ENCODE assay signal across 13 cellular contexts in the genomic region with DNA sequence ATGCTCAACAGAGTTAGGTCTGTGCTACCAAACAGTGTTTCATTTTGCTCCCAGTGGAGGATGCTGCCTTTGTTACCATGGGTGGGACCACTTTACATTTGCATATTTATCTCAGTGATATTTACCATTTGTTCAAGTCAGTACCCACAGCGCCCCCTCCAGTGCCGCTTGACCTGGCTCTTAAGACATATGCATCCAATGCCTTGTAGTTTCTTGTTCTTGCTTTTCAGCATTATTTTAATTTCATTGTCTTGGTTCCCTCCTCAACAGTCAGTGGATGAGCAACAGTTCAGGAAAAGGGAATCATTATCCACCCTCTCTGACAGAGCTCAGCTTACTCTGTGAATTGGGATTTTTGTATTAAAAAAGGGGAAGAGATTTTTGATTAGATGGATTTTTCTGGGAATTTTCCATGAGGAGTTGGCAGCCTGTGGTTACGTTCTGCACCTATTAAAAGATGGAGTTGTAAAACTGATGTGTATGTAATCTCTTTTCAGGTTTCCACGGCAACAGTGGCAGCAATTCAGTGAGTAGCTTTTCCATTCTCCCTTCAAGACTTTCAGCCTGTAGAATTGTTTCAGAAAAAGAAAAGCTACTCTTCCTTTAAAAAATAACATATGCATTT.
DNase-seq lines count a peak whose midpoint lies in the region; ATAC-seq and TF ChIP-seq lines count a peak whose summit lies in the region.
"Had no signal": no experiment of that assay in that cellular context is flagged by ENCODE, and none has a peak within 500 bp of the region (broad histone marks: within the 10 kb centered on the region; RNA-seq: fewer than 3 reads in every experiment).

No MANE protein-coding gene starts in this region.

- H3K27me3 ChIP-seq in H9 (ENCODE audit: insufficient read depth, low read length) (no peaks in the 10 kb centered on the region), neuron (ENCODE audit: insufficient read depth, low read length) (no peaks in the 10 kb centered on the region)
- H3K27me3 ChIP-seq in naive thymus-derived CD4-positive, alpha-beta T cell (ENCODE audit: control insufficient read depth in 2 of 2, insufficient read depth in 2 of 2, low read length in 2 of 2): no peaks in the 10 kb centered on the region
- H3K27me3 ChIP-seq: right atrium auricular region had no signal

- no peak overlapping the region for H3K27ac ChIP-seq in H9 (ENCODE audit: insufficient read length, low read depth, low read length)
- no peak overlapping the region for H3K27ac ChIP-seq in naive thymus-derived CD4-positive, alpha-beta T cell (ENCODE audit: low read depth, low read length)
- H3K27ac ChIP-seq: right atrium auricular region had no signal

- TF ChIP-seq CTCF in H9 (conservative IDR thresholded peaks at IDR 0.05): peak; percentile 59; the same call in 2 of the 3 replicates

- H2AFZ ChIP-seq in H9 (ENCODE audit: low read length) (no peak overlapping the region), neuron (ENCODE audit: low read depth, low read length) (peak overlapping the region; percentile 51)

- H4K91ac ChIP-seq in H9 (ENCODE audit: insufficient read length, low read depth, low read length): no peak overlapping the region

- H3K18ac ChIP-seq in H9 (ENCODE audit: insufficient read length, low read depth, low read length): no peak overlapping the region

- intact Hi-C loops in naive thymus-derived CD4-positive, alpha-beta T cell (cut with micrococcal nuclease): no loop called here

- H4K5ac ChIP-seq in H9 (ENCODE audit: insufficient read length, low read depth, low read length): no peak overlapping the region

- no peaks in the 10 kb centered on the region for H4K20me1 ChIP-seq in H9 (ENCODE audit: control insufficient read depth, insufficient read depth, insufficient read length)

- no peak overlapping the region for H3K27ac Mint-ChIP-seq in H9
- H3K27ac Mint-ChIP-seq in naive thymus-derived CD4-positive, alpha-beta T cell: no peak overlapping the region

- H3K79me2 ChIP-seq in H9 (ENCODE audit: insufficient read depth, low read length): no peaks in the 10 kb centered on the region

- no peak overlapping the region for H3K14ac ChIP-seq in H9 (ENCODE audit: insufficient read depth, low read length)

- DNase-seq in H9 (peak; percentile 55), NCI-H524 (lab: John Stamatoyannopoulos, UW) (peak; percentile 38 to 62), cerebellar cortex (ENCODE audit: low spot score) (peak; percentile 38), COR-L47 (lab: John Stamatoyannopoulos, UW) (no peak), KBM-7 (no peak)
- DNase-seq in naive thymus-derived CD4-positive, alpha-beta T cell: no peak
- DNase-seq: activated CD4-positive, CD25-positive, alpha-beta regulatory T cell; activated T-cell treated with anti-CD3 and anti-CD28 coated beads, Interleukin-2, amount 50 U/mL, for 48 hours; aorta; NCI-H2107 had no signal

- H3K9ac ChIP-seq in H9 (ENCODE audit: extremely low read depth, insufficient read length, low read length): no peak overlapping the region

- H4K8ac ChIP-seq in H9 (replicated peaks; ENCODE audit: insufficient read length, low read depth, low read length): no peak overlapping the region

- H3K9me3 Mint-ChIP-seq in H9: peaks cover 3 to 9% of the 10 kb centered on the region in 2 experiments; a peak in 2 of 5 replicates
- peaks cover 0 to 2% (median 0%) of the 10 kb centered on the region in 11 donors for H3K9me3 Mint-ChIP-seq in naive thymus-derived CD4-positive, alpha-beta T cell

- POLR2A ChIA-PET in naive thymus-derived CD4-positive, alpha-beta T cell (lab: Charles Lee): no interaction called here

- no peak overlapping the region for H3T11ph ChIP-seq in H9 (ENCODE audit: low read length)

- H3K79me1 ChIP-seq in H9 (ENCODE audit: insufficient read depth, low read depth, low read length, poor library complexity, severe bottlenecking): no peaks in the 10 kb centered on the region

- WGBS in H9 (ENCODE audit: extremely low coverage, insufficient read length, low lambda C conversion rate): no CpG with 5 or more reads among the region's 4 CpGs

- no peak for ATAC-seq in naive thymus-derived CD4-positive, alpha-beta T cell
- ATAC-seq: GM12878 had no signal

- no peak overlapping the region for H3K56ac ChIP-seq in H9 (ENCODE audit: insufficient read length, low read depth, low read length)

- H3K9me3 ChIP-seq in H9 (ENCODE audit: control insufficient read depth, low read depth, low read length) (no peaks in the 10 kb centered on the region), neuron (ENCODE audit: low read length) (no peaks in the 10 kb centered on the region)
- H3K9me3 ChIP-seq in naive thymus-derived CD4-positive, alpha-beta T cell (ENCODE audit: control insufficient read depth in 2 of 3, low read length in 3 of 3): no peaks in the 10 kb centered on the region

- H3K4me1 Mint-ChIP-seq in H9: peaks cover 7 to 14% of the 10 kb centered on the region in 2 experiments
- peaks cover 0 to 2% (median 0%) of the 10 kb centered on the region in 7 donors for H3K4me1 Mint-ChIP-seq in naive thymus-derived CD4-positive, alpha-beta T cell

- no peak overlapping the region for H2BK120ac ChIP-seq in H9 (ENCODE audit: low read depth, low read length, poor library complexity, severe bottlenecking)

- no peak overlapping the region for H2BK15ac ChIP-seq in H9 (ENCODE audit: low read depth, low read length)

- CTCF ChIA-PET in naive thymus-derived CD4-positive, alpha-beta T cell (lab: Charles Lee): interaction anchor here (0.7 to 0.9 kb wide), 2 partner anchors 24 to 309 kb away, joined by 3 read pairs; no protein-coding TSS in a partner anchor

- H3K4me3 ChIP-seq in neuron (ENCODE audit: low read length): no peak overlapping the region
- H3K4me3 ChIP-seq in naive thymus-derived CD4-positive, alpha-beta T cell (ENCODE audit: low read length): no peak overlapping the region
- H3K4me3 ChIP-seq: GM12878, right atrium auricular region had no signal

- no peaks in the 10 kb centered on the region for H3K36me3 ChIP-seq in neuron (ENCODE audit: insufficient read depth, low read length)
- no peaks in the 10 kb centered on the region for H3K36me3 ChIP-seq in naive thymus-derived CD4-positive, alpha-beta T cell (ENCODE audit: control insufficient read depth in 2 of 3, insufficient read depth in 3 of 3, low read length in 3 of 3)
- H3K36me3 ChIP-seq: right atrium auricular region had no signal

- no peak overlapping the region for H3K4me2 ChIP-seq in H9 (ENCODE audit: insufficient read depth, insufficient read length, low read length)

- no peak overlapping the region for H3K4ac ChIP-seq in H9 (ENCODE audit: low read depth, low read length)

- H2AK5ac ChIP-seq in H9 (ENCODE audit: insufficient read length, low read length): no peak overlapping the region

- peaks cover 0 to 3% (median 0%) of the 10 kb centered on the region in 3 experiments; a peak in 1 of 7 replicates for H3K36me3 Mint-ChIP-seq in H9 (ENCODE audit: insufficient read depth in 1 of 3, low read depth in 3 of 3)
- H3K36me3 Mint-ChIP-seq in naive thymus-derived CD4-positive, alpha-beta T cell: no peaks in the 10 kb centered on the region

- no peaks in the 10 kb centered on the region for H3K27me3 Mint-ChIP-seq in H9 (ENCODE audit: low read depth)
- peaks cover 5 to 22% (median 6%) of the 10 kb centered on the region in 5 donors for H3K27me3 Mint-ChIP-seq in naive thymus-derived CD4-positive, alpha-beta T cell

- no peaks in the 10 kb centered on the region for H3K23me2 ChIP-seq in H9 (ENCODE audit: insufficient read length, low read depth, low read length, poor library complexity, severe bottlenecking)

- no peak overlapping the region for H2BK20ac ChIP-seq in H9 (ENCODE audit: low read depth, low read length, poor library complexity, severe bottlenecking)

- H3K4me1 ChIP-seq in H9 (ENCODE audit: insufficient read depth, low read length) (peaks cover 2% of the 10 kb centered on the region; the same call in 1 of the 2 replicates), neuron (ENCODE audit: insufficient read depth, low read length) (peaks cover 24% of the 10 kb centered on the region)
- H3K4me1 ChIP-seq in naive thymus-derived CD4-positive, alpha-beta T cell (ENCODE audit: control insufficient read depth in 2 of 2, insufficient read depth in 2 of 2, low read length in 2 of 2): no peaks in the 10 kb centered on the region
- H3K4me1 ChIP-seq: right atrium auricular region had no signal

- in situ Hi-C loops in KBM-7 (cut with MboI; ENCODE audit: low pct_unique_long_range_greater_than_20kb, low sequenced_read_pairs): no loop called here

- no peak overlapping the region for H2BK5ac ChIP-seq in H9 (ENCODE audit: insufficient read length, low read length)

- no peak overlapping the region for H3K23ac ChIP-seq in H9 (ENCODE audit: insufficient read length, low read depth, low read length)

- H2BK12ac ChIP-seq in H9 (ENCODE audit: insufficient read length, low read depth, low read length): no peak overlapping the region

- H3K4me3 Mint-ChIP-seq in H9: no peak overlapping the region
- no peak overlapping the region for H3K4me3 Mint-ChIP-seq in naive thymus-derived CD4-positive, alpha-beta T cell

Comparison
In these comparisons a context has a peak if more than half of its experiments do, and no peak if none do; other contexts are left out.
1. DNase-seq: peak in H9 (single experiment), NCI-H524 (2 of 2) and cerebellar cortex (single experiment); none in naive thymus-derived CD4-positive, alpha-beta T cell (0 of 9), COR-L47 (single experiment) and KBM-7 (single experiment).